Comparison of ENCODE assay signal across 8 cellular contexts in the genomic region with DNA sequence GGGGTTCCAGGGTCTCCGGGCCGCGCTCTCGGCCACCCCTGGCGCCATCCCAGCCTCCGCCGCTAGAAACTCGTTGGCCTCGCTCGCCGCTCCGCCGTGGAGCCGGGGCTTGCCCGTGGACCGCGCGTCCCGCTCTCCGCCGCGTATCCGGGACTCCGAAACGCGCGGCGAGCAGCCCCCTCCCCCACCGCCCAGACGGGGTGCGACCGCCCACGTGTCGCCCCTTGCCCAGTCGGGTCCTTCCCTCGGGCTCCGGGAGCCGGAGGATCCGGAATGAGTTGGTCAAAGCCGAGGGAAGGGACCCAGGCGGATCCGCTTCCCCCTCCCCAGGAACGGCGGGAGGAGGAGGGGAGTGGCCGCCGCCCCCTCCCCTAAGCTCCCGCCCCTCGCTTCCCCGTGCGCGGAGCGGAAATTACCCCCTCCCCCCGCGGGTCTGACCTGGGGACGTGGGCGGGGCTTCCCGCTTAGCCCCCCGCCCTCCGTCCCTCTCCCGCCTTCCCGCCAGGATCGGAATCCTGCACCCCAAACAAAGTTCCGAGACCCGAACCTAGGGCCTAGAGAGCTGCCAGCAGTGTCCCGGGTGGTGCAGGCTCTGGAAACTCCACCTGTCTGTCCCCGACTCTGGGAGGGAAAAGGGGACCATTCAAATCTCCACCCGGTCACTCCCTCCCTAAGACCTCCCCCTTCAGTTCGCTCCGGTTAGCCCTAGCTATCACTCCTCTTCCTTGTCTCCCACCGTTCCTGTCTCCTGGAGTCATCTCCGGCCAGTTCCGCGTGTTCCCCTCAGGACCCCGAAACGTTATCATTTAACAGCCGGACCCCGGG. TPM values are rescaled to one million over a fixed set of nuclear protein-coding genes. Genes with fewer than 3 reads are reported as not detected.
A peak's percentile ranks its signal among the peaks of the same experiment; 100 is the strongest.
DNase-seq lines count a peak whose midpoint lies in the region; ATAC-seq and TF ChIP-seq lines count a peak whose summit lies in the region.

No MANE protein-coding gene starts in this region.

- H3K36me3 ChIP-seq in left ventricle myocardium inferior (no peaks in the 10 kb centered on the region), heart left ventricle (no peaks in the 10 kb centered on the region), thymus (ENCODE audit: control insufficient read depth, insufficient read depth) (no peaks in the 10 kb centered on the region)

- WGBS in heart left ventricle, 4 donors = 1 to 3% (median 2%) methylated on average over 47 to 77 of the region's 77 CpGs
- 4% methylated on average over 77 of the region's 77 CpGs for WGBS in thymus

- ATAC-seq in heart left ventricle (no peak), GM21515 (IDR thresholded peaks at IDR 0.05; ENCODE audit: unreplicated experiment) (no peak), GM19351 (IDR thresholded peaks at IDR 0.05; ENCODE audit: unreplicated experiment) (no peak)

- peak overlapping the region; percentile 26 for H3K4me3 ChIP-seq in left ventricle myocardium inferior
- H3K4me3 ChIP-seq in heart left ventricle = peak overlapping the region in 1 of 12 donors; percentile 4
- H3K4me3 ChIP-seq in fibroblast of the aortic adventitia (ENCODE audit: low read depth, low read length) = peak overlapping the region; percentile 44
- peak overlapping the region; percentile 15 for H3K4me3 ChIP-seq in thymus (ENCODE audit: low read length)

- H3K27ac ChIP-seq in left ventricle myocardium inferior (replicated peaks) (no peak overlapping the region), heart left ventricle (no peak overlapping the region), thymus (ENCODE audit: low read depth) (no peak overlapping the region)

- in situ Hi-C loops in SK-MEL-5 (cut with HindIII; ENCODE audit: low pct_unique_long_range_greater_than_20kb, low sequenced_read_pairs) = no loop called here

- H3K4me1 ChIP-seq in left ventricle myocardium inferior (peaks cover 31% of the 10 kb centered on the region), heart left ventricle (peaks cover 0 to 32% (median 15%) of the 10 kb centered on the region in 12 donors), thymus (ENCODE audit: control insufficient read depth, insufficient read depth, low read length) (peaks cover 6% of the 10 kb centered on the region)

- TF ChIP-seq CTCF in left ventricle myocardium inferior (IDR thresholded peaks at IDR 0.05; ENCODE audit: borderline replicate concordance) (no peak), heart left ventricle (IDR thresholded peaks at IDR 0.05) (no peak), fibroblast of the aortic adventitia (IDR thresholded peaks at IDR 0.05; ENCODE audit: insufficient read depth, low read length) (no peak)

- DNase-seq in left ventricle myocardium inferior = no peak
- DNase-seq in heart left ventricle = no peak
- peak; percentile 79 for DNase-seq in SK-MEL-5 (ENCODE audit: low read depth, low spot score)
- DNase-seq in fibroblast of the aortic adventitia (ENCODE audit: low read depth) = no peak
- DNase-seq in superior temporal gyrus (ENCODE audit: extremely low spot score) = no peak

- TF ChIP-seq POLR2A in heart left ventricle (IDR thresholded peaks at IDR 0.05) = no peak

- H3K9me3 ChIP-seq in left ventricle myocardium inferior (replicated peaks) (no peaks in the 10 kb centered on the region), heart left ventricle (peaks cover 0 to 4% (median 0%) of the 10 kb centered on the region in 12 donors), thymus (ENCODE audit: control insufficient read depth) (no peaks in the 10 kb centered on the region)

- intact Hi-C loops in left ventricle myocardium inferior (cut with micrococcal nuclease) = no loop called here
- intact Hi-C loops in heart left ventricle (cut with DNase I) = loop anchor here in 1 of 10 donors (10.0 kb wide), 1 partner anchor 261 kb away; no protein-coding TSS in a partner anchor

- H3K27me3 ChIP-seq in left ventricle myocardium inferior (ENCODE audit: low read depth) (peaks cover 100% of the 10 kb centered on the region), heart left ventricle (peaks cover 62 to 100% (median 98%) of the 10 kb centered on the region in 9 donors), thymus (ENCODE audit: control insufficient read depth, insufficient read depth) (peaks cover 48% of the 10 kb centered on the region)

RNA-seq across cellular contexts. Expression of a gene that starts 1.1 kb away (rescaled TPM):
- total RNA-seq in left ventricle myocardium inferior (not detected), heart left ventricle (not detected), fibroblast of the aortic adventitia (ENCODE audit: low replicate concordance) (0.49 and 5.0 TPM in 2 replicates)
- polyA plus RNA-seq in heart left ventricle (under 1 TPM in 1 of 2 donors, not detected in 1; 0.01 TPM), thymus (0.07 TPM)
- 8.6 and 9.4 TPM in 2 replicates for total RNA-seq in SK-MEL-5 (2014; rRNA removed; shearing (Covaris generic))
- polyA plus RNA-seq in SK-MEL-5 (2015; cell fraction: cytosol; rRNA removed) = 8.5 and 12.5 TPM in 2 replicates
- 20.1 and 28.7 TPM in 2 replicates for polyA plus RNA-seq in SK-MEL-5 (2015; cell fraction: nucleus; rRNA removed)

RNA-seq across cellular contexts. Expression of a gene that starts 27.7 kb away (rescaled TPM):
- total RNA-seq in left ventricle myocardium inferior (not detected), heart left ventricle (not detected), fibroblast of the aortic adventitia (ENCODE audit: low replicate concordance) (not detected in 2 replicates)
- polyA plus RNA-seq in heart left ventricle (not detected), thymus (1.9 TPM)
- total RNA-seq in SK-MEL-5 (2014; rRNA removed; shearing (Covaris generic)) = not detected in 2 replicates
- polyA plus RNA-seq in SK-MEL-5 (2015; cell fraction: cytosol; rRNA removed) = not detected in 2 replicates
- not detected in 2 replicates for polyA plus RNA-seq in SK-MEL-5 (2015; cell fraction: nucleus; rRNA removed)

RNA-seq across cellular contexts. Expression of a gene that starts 51.4 kb away (rescaled TPM):
- total RNA-seq in left ventricle myocardium inferior = 111 TPM
- total RNA-seq in heart left ventricle = 100 to 1,000 TPM in 4 of 9 donors, 10 to 100 TPM in 5; 66.9 to 122 (median 96.1) TPM
- 100 to 1,000 TPM; 143 to 144 TPM for polyA plus RNA-seq in heart left ventricle
- total RNA-seq in SK-MEL-5 (2014; rRNA removed; shearing (Covaris generic)) = 117 and 132 TPM in 2 replicates
- 195 and 228 TPM in 2 replicates for polyA plus RNA-seq in SK-MEL-5 (2015; cell fraction: cytosol; rRNA removed)
- polyA plus RNA-seq in SK-MEL-5 (2015; cell fraction: nucleus; rRNA removed) = 87.4 and 118 TPM in 2 replicates
- total RNA-seq in fibroblast of the aortic adventitia (ENCODE audit: low replicate concordance) = 72.6 and 89.5 TPM in 2 replicates
- 92.2 TPM for polyA plus RNA-seq in thymus
